In genomic region chr9:10366171-10366779, GRCh38 we compare ENCODE assay signal across 8 cellular contexts.
DNase-seq lines count a peak whose midpoint lies in the region; ATAC-seq, FAIRE-seq and TF ChIP-seq lines count a peak whose summit lies in the region.

No MANE protein-coding gene starts in this region.

- no peak overlapping the region for H4K91ac ChIP-seq in trophoblast cell (ENCODE audit: low read depth, low read length)

- peak; percentile 84 for TF ChIP-seq CTCF in OCI-LY3 (IDR thresholded peaks at IDR 0.05; ENCODE audit: low read depth, low read length)

- H3K9me3 ChIP-seq in OCI-LY3 (ENCODE audit: insufficient read depth, low read length) (no peaks in the 10 kb centered on the region), trophoblast cell (ENCODE audit: insufficient read depth, low read depth, low read length) (no peaks in the 10 kb centered on the region)

- H3K79me2 ChIP-seq in OCI-LY3 (ENCODE audit: low read length) (no peaks in the 10 kb centered on the region), trophoblast cell (ENCODE audit: control insufficient read depth, insufficient read depth, low read length, poor library complexity) (no peaks in the 10 kb centered on the region)

- H3K4me3 ChIP-seq in OCI-LY3 (ENCODE audit: low read length) = no peak overlapping the region
- no peak overlapping the region for H3K4me3 ChIP-seq in trophoblast cell (ENCODE audit: low read depth, low read length)

- no peak overlapping the region for H2BK5ac ChIP-seq in trophoblast cell (ENCODE audit: low read depth, low read length, poor library complexity)

- H3K36me3 ChIP-seq in OCI-LY3 (replicated peaks; ENCODE audit: low read depth, low read length) (no peaks in the 10 kb centered on the region), trophoblast cell (ENCODE audit: control insufficient read depth in 1 of 2, insufficient read depth in 2 of 2, low read length in 2 of 2) (no peaks in the 10 kb centered on the region)

- H4K12ac ChIP-seq in trophoblast cell (ENCODE audit: low read depth, low read length) = no peak overlapping the region

- H3K27me3 ChIP-seq in OCI-LY3 (ENCODE audit: low read depth, low read length) (no peaks in the 10 kb centered on the region), trophoblast cell (ENCODE audit: insufficient read depth, low read length) (no peaks in the 10 kb centered on the region)

- no peak overlapping the region for H3K23ac ChIP-seq in trophoblast cell (ENCODE audit: low read length)

- DNase-seq in DMS53 treated with DMSO at 0.1 percent for 48 hours (lab: John Stamatoyannopoulos, UW; ENCODE audit: unreplicated experiment) (peak; percentile 2), erythroblast (lab: John Stamatoyannopoulos, UW) (peak; percentile 17 to 45), trophoblast cell (peak; percentile 11 to 72), frontal cortex (ENCODE audit: low spot score in 2 of 2) (no peak), NCI-H226 (no peak)

- ATAC-seq in GM21381 (IDR thresholded peaks at IDR 0.05; ENCODE audit: unreplicated experiment) (peak; percentile 69), HG03575 (IDR thresholded peaks at IDR 0.05; ENCODE audit: extremely low read depth, insufficient number of reproducible peaks, low FRiP score, unreplicated experiment) (peak; percentile 83)

- no peak overlapping the region for H3K18ac ChIP-seq in trophoblast cell (ENCODE audit: low read length)

- no peak overlapping the region for H3K14ac ChIP-seq in trophoblast cell (ENCODE audit: low read length)

- no peak overlapping the region for H2BK12ac ChIP-seq in trophoblast cell (ENCODE audit: low read length)

- H2AFZ ChIP-seq in OCI-LY3 (ENCODE audit: low read depth, low read length) (no peak overlapping the region), trophoblast cell (ENCODE audit: insufficient read depth, low read length, poor library complexity) (no peak overlapping the region)

- no peaks in the 10 kb centered on the region for H4K20me1 ChIP-seq in OCI-LY3 (ENCODE audit: insufficient read depth, low read length)

- no peak for TF ChIP-seq POLR2A in erythroblast (IDR thresholded peaks at IDR 0.05; ENCODE audit: low read length)

- no CpG with 5 or more reads among the region's 3 CpGs for WGBS in trophoblast cell (ENCODE audit: extremely low coverage, insufficient coverage, insufficient read length)

- H3K4me2 ChIP-seq in OCI-LY3 (ENCODE audit: low read length) (peak overlapping the region; percentile 34), trophoblast cell (ENCODE audit: low read length) (no peak overlapping the region)

- FAIRE-seq in frontal cortex (lab: Jason Lieb, UNC) = no peak

- H2AK5ac ChIP-seq in trophoblast cell (ENCODE audit: low read length) = no peak overlapping the region

- no peak overlapping the region for H2BK120ac ChIP-seq in trophoblast cell (ENCODE audit: insufficient read depth, low read length, poor library complexity)

- H3K4ac ChIP-seq in trophoblast cell (ENCODE audit: low read depth, low read length) = no peak overlapping the region

- H3K9ac ChIP-seq in OCI-LY3 (ENCODE audit: low read length) (no peak overlapping the region), trophoblast cell (ENCODE audit: low read length) (no peak overlapping the region)

- H3K79me1 ChIP-seq in trophoblast cell (ENCODE audit: low read length) = no peaks in the 10 kb centered on the region

- H3K27ac ChIP-seq in OCI-LY3 (ENCODE audit: low read length) (no peak overlapping the region), trophoblast cell (ENCODE audit: low read depth, low read length) (no peak overlapping the region)

- no peaks in the 10 kb centered on the region for H3K4me1 ChIP-seq in OCI-LY3 (ENCODE audit: low read length)
- H3K4me1 ChIP-seq in trophoblast cell (ENCODE audit: control insufficient read depth in 1 of 2, insufficient read depth in 2 of 2, low read length in 2 of 2) = no peaks in the 10 kb centered on the region

- H4K8ac ChIP-seq in trophoblast cell (ENCODE audit: low read depth, low read length) = no peak overlapping the region

Comparison
In these comparisons a context has a peak if more than half of its experiments do, and no peak if none do; other contexts are left out.
1. DNase-seq: peak in DMS53 treated with DMSO at 0.1 percent for 48 hours (single experiment), erythroblast (2 of 2) and trophoblast cell (2 of 2); none in frontal cortex (0 of 2) and NCI-H226 (single experiment).